Comparison of ENCODE assay signal across 8 cellular contexts in genomic region chr10:50623299-50624153, GRCh38. TPM values are rescaled to one million over a fixed set of nuclear protein-coding genes. Genes with fewer than 3 reads are reported as not detected.
DNase-seq lines count a peak whose midpoint lies in the region; ATAC-seq and TF ChIP-seq lines count a peak whose summit lies in the region.

Gene SGMS1 (minus strand): TSS chr10:50623956. CDS start chr10:50344114, 279,842 bp downstream.

- H3K36me3 ChIP-seq in ectodermal cell (ENCODE audit: control insufficient read depth, insufficient read depth, low read length) (peaks cover 4% of the 10 kb centered on the region), lower lobe of right lung (no peaks in the 10 kb centered on the region)

- ATAC-seq in GM18868 (IDR thresholded peaks at IDR 0.05; ENCODE audit: unreplicated experiment) (peak; percentile 36), HG03108 (IDR thresholded peaks at IDR 0.05; ENCODE audit: unreplicated experiment) (peak; percentile 27), lower lobe of right lung (peak; percentile 84 to 89)
- ATAC-seq in activated CD8-positive, alpha-beta T cell treated with anti-CD3 and anti-CD28 coated beads for 36 hours: peak; percentile 53

- POLR2A ChIA-PET in activated CD8-positive, alpha-beta T cell treated with anti-CD3 and anti-CD28 coated beads for 36 hours (lab: Charles Lee): interaction anchor here (0.6 to 4.3 kb wide), 5 partner anchors 11 to 207 kb away, joined by 3 to 20 read pairs (median 5); no protein-coding TSS in a partner anchor

- H3K9me3 ChIP-seq in ectodermal cell (ENCODE audit: control insufficient read depth, low read length) (no peaks in the 10 kb centered on the region), lower lobe of right lung (no peaks in the 10 kb centered on the region)

- H3K27me3 ChIP-seq in ectodermal cell (ENCODE audit: control insufficient read depth, insufficient read depth, low read length, poor library complexity, severe bottlenecking) (peaks cover 20% of the 10 kb centered on the region), lower lobe of right lung (ENCODE audit: low read depth) (no peaks in the 10 kb centered on the region)

- peaks cover 41% of the 10 kb centered on the region for H3K4me1 Mint-ChIP-seq in activated CD8-positive, alpha-beta T cell treated with anti-CD3 and anti-CD28 coated beads for 36 hours (ENCODE audit: low read depth)

- peak within 1 kb of the TSS; percentile 89 for H3K4me3 ChIP-seq in ectodermal cell (ENCODE audit: insufficient read depth, low read depth, low read length)
- H3K4me3 ChIP-seq in lower lobe of right lung: peak within 1 kb of the TSS; percentile 92

- 0% methylated on average over 104 of the region's 104 CpGs for WGBS in ectodermal cell, 2 experiments

- peak within 1 kb of the TSS; percentile 95 for H3K27ac Mint-ChIP-seq in activated CD8-positive, alpha-beta T cell treated with anti-CD3 and anti-CD28 coated beads for 36 hours

- CTCF ChIA-PET in activated CD8-positive, alpha-beta T cell treated with anti-CD3 and anti-CD28 coated beads for 36 hours (lab: Charles Lee): interaction anchor here (0.6 to 1.8 kb wide), 5 partner anchors 14 to 110 kb away, joined by 3 read pairs; no protein-coding TSS in a partner anchor

- no peak for TF ChIP-seq CTCF in activated CD8-positive, alpha-beta T cell treated with anti-CD3 and anti-CD28 coated beads for 36 hours (IDR thresholded peaks at IDR 0.05)
- TF ChIP-seq CTCF in lower lobe of right lung (IDR thresholded peaks at IDR 0.05): no peak

- intact Hi-C loops in activated CD8-positive, alpha-beta T cell treated with anti-CD3 and anti-CD28 coated beads for 36 hours (cut with micrococcal nuclease): loop anchor here (5.0 kb wide), 1 partner anchor 86 kb away; no protein-coding TSS in a partner anchor
- intact Hi-C loops in lower lobe of right lung (cut with DNase I): loop anchor here (10.0 kb wide), 1 partner anchor 69 kb away; no protein-coding TSS in a partner anchor

- peak within 1 kb of the TSS; percentile 96 for H3K27ac ChIP-seq in ectodermal cell (ENCODE audit: insufficient read depth, low read depth, low read length, poor library complexity, severe bottlenecking)
- H3K27ac ChIP-seq in lower lobe of right lung: peak within 1 kb of the TSS; percentile 96

- H3K36me3 Mint-ChIP-seq in activated CD8-positive, alpha-beta T cell treated with anti-CD3 and anti-CD28 coated beads for 36 hours (ENCODE audit: low read depth): peaks cover 6% of the 10 kb centered on the region

- H3K4me3 Mint-ChIP-seq in activated CD8-positive, alpha-beta T cell treated with anti-CD3 and anti-CD28 coated beads for 36 hours: peak within 1 kb of the TSS; percentile 89

- peak; percentile 95 for DNase-seq in AG08395 (ENCODE audit: low spot score)
- peak; percentile 41 to 86 for DNase-seq in NCI-H526 (lab: John Stamatoyannopoulos, UW)
- peak; percentile 82 for DNase-seq in activated CD8-positive, alpha-beta T cell treated with anti-CD3 and anti-CD28 coated beads for 36 hours
- DNase-seq in lower lobe of right lung: peak; percentile 93
- peak; percentile 57 to 76 (median 68) for DNase-seq in stimulated activated CD4-positive, alpha-beta T cell treated with anti-CD3 and anti-CD28 coated beads, TNF-alpha, amount 100 ng/mL, for 24 hours (ENCODE audit: low read depth in 3 of 3)

- peaks cover 8% of the 10 kb centered on the region for H3K4me1 ChIP-seq in ectodermal cell (ENCODE audit: control insufficient read depth, insufficient read depth, low read length)
- H3K4me1 ChIP-seq in lower lobe of right lung: peaks cover 21% of the 10 kb centered on the region

- H3K27me3 Mint-ChIP-seq in activated CD8-positive, alpha-beta T cell treated with anti-CD3 and anti-CD28 coated beads for 36 hours: no peaks in the 10 kb centered on the region

- H3K9me3 Mint-ChIP-seq in activated CD8-positive, alpha-beta T cell treated with anti-CD3 and anti-CD28 coated beads for 36 hours: no peaks in the 10 kb centered on the region

RNA-seq across cellular contexts. Expression of gene SGMS1, which starts in this region (rescaled TPM):
- 10 to 100 TPM in 1 of 2 experiments, 1 to 10 TPM in 1; 9.0 to 10.6 TPM for total RNA-seq in activated CD8-positive, alpha-beta T cell treated with anti-CD3 and anti-CD28 coated beads for 36 hours
- 5.7 TPM for polyA plus RNA-seq in ectodermal cell (2013, experiment 1 of 4)
- 6.6 TPM for polyA plus RNA-seq in ectodermal cell (2013, experiment 2 of 4)
- 5.9 TPM for polyA plus RNA-seq in ectodermal cell (2013, experiment 3 of 4)
- polyA plus RNA-seq in ectodermal cell (2013, experiment 4 of 4): 6.8 TPM
- 72.3 TPM for total RNA-seq in lower lobe of right lung

Comparison
In these comparisons a context has a peak if more than half of its experiments do, and no peak if none do; other contexts are left out.
1. Peak in every context shown above with its lines: DNase-seq, ATAC-seq, H3K4me3 ChIP-seq and H3K27ac ChIP-seq.
2. ATAC-seq: peak in every context shown above with its lines; median percentile 86 in lower lobe of right lung; 53 in activated CD8-positive, alpha-beta T cell treated with anti-CD3 and anti-CD28 coated beads for 36 hours; 36 in GM18868; 27 in HG03108.